In the genomic region with DNA sequence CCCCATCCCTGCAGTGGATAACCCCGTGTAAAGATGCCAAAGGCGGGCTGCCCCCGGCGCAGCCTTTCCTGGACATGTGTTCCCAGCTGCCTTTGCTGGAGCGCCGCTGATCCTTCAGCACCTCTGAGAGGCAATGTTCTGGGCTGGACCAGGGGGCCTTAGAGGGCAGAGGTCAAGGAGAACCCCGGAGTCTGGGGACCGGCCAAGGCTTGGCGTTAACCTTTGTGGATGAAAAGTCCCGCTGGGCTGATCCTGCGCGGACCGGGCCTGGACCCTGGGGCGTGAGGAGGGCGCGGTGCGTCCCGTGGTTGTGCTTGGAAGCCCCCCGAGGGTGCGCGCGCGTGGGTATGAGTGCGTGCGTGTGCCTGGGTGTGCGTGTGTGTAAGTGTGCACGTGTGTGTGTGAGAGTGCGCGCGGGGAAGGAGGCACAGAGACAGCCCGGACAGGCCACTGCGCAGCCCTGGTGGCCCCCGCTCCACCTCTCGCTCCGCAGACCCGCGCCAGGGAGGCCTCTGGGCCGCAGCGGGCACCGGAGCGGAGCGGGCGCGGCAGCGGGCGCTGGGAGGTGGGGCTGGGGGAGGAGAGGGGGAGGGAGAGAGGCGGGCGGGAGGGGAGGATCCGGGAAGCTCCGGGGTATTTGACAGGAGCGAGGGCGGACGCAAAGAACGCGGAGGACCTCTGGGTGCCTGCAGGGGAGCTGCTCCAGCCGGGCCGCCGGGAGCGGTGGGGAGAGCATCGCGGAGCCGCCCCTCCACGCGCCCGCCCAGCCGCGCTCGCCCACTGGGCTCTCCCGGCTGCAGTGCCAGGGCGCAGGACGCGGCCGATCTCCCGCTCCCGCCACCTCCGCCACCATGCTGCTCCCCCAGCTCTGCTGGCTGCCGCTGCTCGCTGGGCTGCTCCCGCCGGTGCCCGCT, we compare ENCODE assay signal across 9 cellular contexts. TPM values are rescaled to one million over a fixed set of nuclear protein-coding genes. Genes with fewer than 3 reads are reported as not detected.
A peak's percentile ranks its signal among the peaks of the same experiment; 100 is the strongest.
DNase-seq lines count a peak whose midpoint lies in the region; ATAC-seq and TF ChIP-seq lines count a peak whose summit lies in the region.
"Had no signal": no experiment of that assay in that cellular context is flagged by ENCODE, and none has a peak within 500 bp of the region (broad histone marks: within the 10 kb centered on the region; RNA-seq: fewer than 3 reads in every experiment).

A gene with protein sequence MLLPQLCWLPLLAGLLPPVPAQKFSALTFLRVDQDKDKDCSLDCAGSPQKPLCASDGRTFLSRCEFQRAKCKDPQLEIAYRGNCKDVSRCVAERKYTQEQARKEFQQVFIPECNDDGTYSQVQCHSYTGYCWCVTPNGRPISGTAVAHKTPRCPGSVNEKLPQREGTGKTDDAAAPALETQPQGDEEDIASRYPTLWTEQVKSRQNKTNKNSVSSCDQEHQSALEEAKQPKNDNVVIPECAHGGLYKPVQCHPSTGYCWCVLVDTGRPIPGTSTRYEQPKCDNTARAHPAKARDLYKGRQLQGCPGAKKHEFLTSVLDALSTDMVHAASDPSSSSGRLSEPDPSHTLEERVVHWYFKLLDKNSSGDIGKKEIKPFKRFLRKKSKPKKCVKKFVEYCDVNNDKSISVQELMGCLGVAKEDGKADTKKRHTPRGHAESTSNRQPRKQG (plus strand): TSS at position 665 of the 914 bp plus-strand sequence. CDS start 187 bp downstream, at position 852.

- H3K27ac ChIP-seq in HEK293 (ENCODE audit: extremely low read depth, low read depth, low read length) (no peak within 1 kb of the TSS; the same call in 1 of the 2 replicates), skeletal muscle tissue (ENCODE audit: low read depth, low read length) (peak within 1 kb of the TSS; percentile 19)

- no peaks in the 10 kb centered on the region for H3K36me3 Mint-ChIP-seq in T-helper 17 cell (ENCODE audit: low read depth)

- H3K27ac Mint-ChIP-seq in T-helper 17 cell, result no peak within 1 kb of the TSS

- TF ChIP-seq CTCF in HEK293 (tag by site-specific recombination; IDR thresholded peaks at IDR 0.05) (no peak), GM20000 (IDR thresholded peaks at IDR 0.05; ENCODE audit: extremely low read depth, missing control alignments) (no peak)

- H3K4me1 ChIP-seq in HEK293 (ENCODE audit: control insufficient read depth, insufficient read depth, low read length) (no peaks in the 10 kb centered on the region), skeletal muscle tissue (ENCODE audit: control insufficient read depth in 3 of 3, insufficient read depth in 3 of 3, low read length in 3 of 3) (peaks cover 0 to 7% (median 6%) of the 10 kb centered on the region in 3 donors)

- peaks cover 74% of the 10 kb centered on the region for H3K27me3 Mint-ChIP-seq in T-helper 17 cell

- DNase-seq in T-helper 17 cell (no peak), iPS-NIHi7 (ENCODE audit: extremely low spot score) (peak; percentile 60), OCI-M1 (lab: John Stamatoyannopoulos, UW) (no peak), GM20000 (ENCODE audit: low spot score) (no peak), cerebellar cortex (ENCODE audit: low spot score) (no peak)
- no peak for DNase-seq in activated T-cell treated with anti-CD3 and anti-CD28 coated beads, Interleukin-2, amount 50 U/mL, for 48 hours
- DNase-seq: activated CD4-positive, alpha-beta T cell treated with anti-CD3 and anti-CD28 coated beads, Interleukin-2, amount 50 U/mL, for 48 hours had no signal

- H3K4me1 Mint-ChIP-seq in T-helper 17 cell, result peaks cover 4% of the 10 kb centered on the region

- H3K4me3 Mint-ChIP-seq in T-helper 17 cell, result peak within 1 kb of the TSS; percentile 49

- H3K4me3 ChIP-seq in HEK293 (ENCODE audit: low read depth, low read length) (peak within 1 kb of the TSS; percentile 38), skeletal muscle tissue (ENCODE audit: low read length in 3 of 3) (peak within 1 kb of the TSS; percentile 56 to 65 (median 64))

- peak within 1 kb of the TSS in 1 of 3 donors; percentile 60 for H3K9ac ChIP-seq in skeletal muscle tissue (ENCODE audit: low read depth in 1 of 3, low read length in 3 of 3)

- no peak for ATAC-seq in T-helper 17 cell

- H3K9me3 ChIP-seq in HEK293 (ENCODE audit: control insufficient read depth, insufficient read depth, low read depth, low read length), result no peaks in the 10 kb centered on the region
- no peaks in the 10 kb centered on the region for H3K9me3 ChIP-seq in T-helper 17 cell (ENCODE audit: control insufficient read depth, low read length, poor library complexity, severe bottlenecking)
- no peaks in the 10 kb centered on the region for H3K9me3 ChIP-seq in skeletal muscle tissue (ENCODE audit: control insufficient read depth in 3 of 3, low read length in 3 of 3)

- POLR2A ChIA-PET in HEK293 (lab: Yijun Ruan, JAX), result no interaction called here

- peaks cover 15 to 42% (median 40%) of the 10 kb centered on the region in 3 donors for H3K27me3 ChIP-seq in skeletal muscle tissue (ENCODE audit: control insufficient read depth in 3 of 3, insufficient read depth in 3 of 3, low read length in 3 of 3)

- CTCF ChIA-PET in HEK293 (lab: Yijun Ruan, JAX), result interaction anchor here (0.8 to 1.3 kb wide), 2 partner anchors 11 to 74 kb away, joined by 4 read pairs; no protein-coding TSS in a partner anchor

- H3K36me3 ChIP-seq in HEK293 (ENCODE audit: control insufficient read depth in 2 of 2, insufficient read depth in 1 of 2, low read length in 2 of 2) (no peaks in the 10 kb centered on the region), skeletal muscle tissue (ENCODE audit: control insufficient read depth in 3 of 3, insufficient read depth in 3 of 3, low read length in 3 of 3) (no peaks in the 10 kb centered on the region)

TF ChIP-seq in HEK293, 187 proteins besides CTCF, POLR2A, EP300 and RAD21 (continues in another document):
- TF ChIP-seq ZNF214 (tag by site-specific recombination; IDR thresholded peaks at IDR 0.05; ENCODE audit: borderline replicate concordance) (no peak), HOXA7 (CRISPR knock-in tag; IDR thresholded peaks at IDR 0.05; ENCODE audit: borderline replicate concordance) (no peak), SP3 (tag by site-specific recombination; IDR thresholded peaks at IDR 0.05) (peak; percentile 75), IKZF3 (tag by site-specific recombination; IDR thresholded peaks at IDR 0.05) (no peak), GLIS1 (tag by site-specific recombination; IDR thresholded peaks at IDR 0.05) (no peak; the same call in 1 of the 2 replicates), ZNF785 (tag by site-specific recombination; IDR thresholded peaks at IDR 0.05) (no peak)
- TF ChIP-seq, protein P1, sequence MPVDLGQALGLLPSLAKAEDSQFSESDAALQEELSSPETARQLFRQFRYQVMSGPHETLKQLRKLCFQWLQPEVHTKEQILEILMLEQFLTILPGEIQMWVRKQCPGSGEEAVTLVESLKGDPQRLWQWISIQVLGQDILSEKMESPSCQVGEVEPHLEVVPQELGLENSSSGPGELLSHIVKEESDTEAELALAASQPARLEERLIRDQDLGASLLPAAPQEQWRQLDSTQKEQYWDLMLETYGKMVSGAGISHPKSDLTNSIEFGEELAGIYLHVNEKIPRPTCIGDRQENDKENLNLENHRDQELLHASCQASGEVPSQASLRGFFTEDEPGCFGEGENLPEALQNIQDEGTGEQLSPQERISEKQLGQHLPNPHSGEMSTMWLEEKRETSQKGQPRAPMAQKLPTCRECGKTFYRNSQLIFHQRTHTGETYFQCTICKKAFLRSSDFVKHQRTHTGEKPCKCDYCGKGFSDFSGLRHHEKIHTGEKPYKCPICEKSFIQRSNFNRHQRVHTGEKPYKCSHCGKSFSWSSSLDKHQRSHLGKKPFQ (tag by site-specific recombination; IDR thresholded peaks at IDR 0.05), result no peak
- TF ChIP-seq, protein P2, sequence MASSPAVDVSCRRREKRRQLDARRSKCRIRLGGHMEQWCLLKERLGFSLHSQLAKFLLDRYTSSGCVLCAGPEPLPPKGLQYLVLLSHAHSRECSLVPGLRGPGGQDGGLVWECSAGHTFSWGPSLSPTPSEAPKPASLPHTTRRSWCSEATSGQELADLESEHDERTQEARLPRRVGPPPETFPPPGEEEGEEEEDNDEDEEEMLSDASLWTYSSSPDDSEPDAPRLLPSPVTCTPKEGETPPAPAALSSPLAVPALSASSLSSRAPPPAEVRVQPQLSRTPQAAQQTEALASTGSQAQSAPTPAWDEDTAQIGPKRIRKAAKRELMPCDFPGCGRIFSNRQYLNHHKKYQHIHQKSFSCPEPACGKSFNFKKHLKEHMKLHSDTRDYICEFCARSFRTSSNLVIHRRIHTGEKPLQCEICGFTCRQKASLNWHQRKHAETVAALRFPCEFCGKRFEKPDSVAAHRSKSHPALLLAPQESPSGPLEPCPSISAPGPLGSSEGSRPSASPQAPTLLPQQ (tag by site-specific recombination; IDR thresholded peaks at IDR 0.05), result no peak
- TF ChIP-seq, protein P3, sequence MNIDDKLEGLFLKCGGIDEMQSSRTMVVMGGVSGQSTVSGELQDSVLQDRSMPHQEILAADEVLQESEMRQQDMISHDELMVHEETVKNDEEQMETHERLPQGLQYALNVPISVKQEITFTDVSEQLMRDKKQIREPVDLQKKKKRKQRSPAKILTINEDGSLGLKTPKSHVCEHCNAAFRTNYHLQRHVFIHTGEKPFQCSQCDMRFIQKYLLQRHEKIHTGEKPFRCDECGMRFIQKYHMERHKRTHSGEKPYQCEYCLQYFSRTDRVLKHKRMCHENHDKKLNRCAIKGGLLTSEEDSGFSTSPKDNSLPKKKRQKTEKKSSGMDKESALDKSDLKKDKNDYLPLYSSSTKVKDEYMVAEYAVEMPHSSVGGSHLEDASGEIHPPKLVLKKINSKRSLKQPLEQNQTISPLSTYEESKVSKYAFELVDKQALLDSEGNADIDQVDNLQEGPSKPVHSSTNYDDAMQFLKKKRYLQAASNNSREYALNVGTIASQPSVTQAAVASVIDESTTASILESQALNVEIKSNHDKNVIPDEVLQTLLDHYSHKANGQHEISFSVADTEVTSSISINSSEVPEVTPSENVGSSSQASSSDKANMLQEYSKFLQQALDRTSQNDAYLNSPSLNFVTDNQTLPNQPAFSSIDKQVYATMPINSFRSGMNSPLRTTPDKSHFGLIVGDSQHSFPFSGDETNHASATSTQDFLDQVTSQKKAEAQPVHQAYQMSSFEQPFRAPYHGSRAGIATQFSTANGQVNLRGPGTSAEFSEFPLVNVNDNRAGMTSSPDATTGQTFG (tag by site-specific recombination; IDR thresholded peaks at IDR 0.05; ENCODE audit: borderline replicate concordance), result no peak
- TF ChIP-seq, protein P4, sequence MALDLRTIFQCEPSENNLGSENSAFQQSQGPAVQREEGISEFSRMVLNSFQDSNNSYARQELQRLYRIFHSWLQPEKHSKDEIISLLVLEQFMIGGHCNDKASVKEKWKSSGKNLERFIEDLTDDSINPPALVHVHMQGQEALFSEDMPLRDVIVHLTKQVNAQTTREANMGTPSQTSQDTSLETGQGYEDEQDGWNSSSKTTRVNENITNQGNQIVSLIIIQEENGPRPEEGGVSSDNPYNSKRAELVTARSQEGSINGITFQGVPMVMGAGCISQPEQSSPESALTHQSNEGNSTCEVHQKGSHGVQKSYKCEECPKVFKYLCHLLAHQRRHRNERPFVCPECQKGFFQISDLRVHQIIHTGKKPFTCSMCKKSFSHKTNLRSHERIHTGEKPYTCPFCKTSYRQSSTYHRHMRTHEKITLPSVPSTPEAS (tag by site-specific recombination; IDR thresholded peaks at IDR 0.05), result no peak

RNA-seq across cellular contexts. Expression of the gene that starts here (rescaled TPM):
- not detected for total RNA-seq in T-helper 17 cell
- total RNA-seq in skeletal muscle tissue, result 26.6 TPM

Comparison
In these comparisons a context has a peak if more than half of its experiments do, and no peak if none do; other contexts are left out.
1. RNA of the gene that starts here (total RNA-seq): 26.6 TPM in skeletal muscle tissue (single experiment); not detected in T-helper 17 cell; every median in the first group is over 10 times any median in the second.